Comparison of ENCODE assay signal across 16 cellular contexts in the genomic region with DNA sequence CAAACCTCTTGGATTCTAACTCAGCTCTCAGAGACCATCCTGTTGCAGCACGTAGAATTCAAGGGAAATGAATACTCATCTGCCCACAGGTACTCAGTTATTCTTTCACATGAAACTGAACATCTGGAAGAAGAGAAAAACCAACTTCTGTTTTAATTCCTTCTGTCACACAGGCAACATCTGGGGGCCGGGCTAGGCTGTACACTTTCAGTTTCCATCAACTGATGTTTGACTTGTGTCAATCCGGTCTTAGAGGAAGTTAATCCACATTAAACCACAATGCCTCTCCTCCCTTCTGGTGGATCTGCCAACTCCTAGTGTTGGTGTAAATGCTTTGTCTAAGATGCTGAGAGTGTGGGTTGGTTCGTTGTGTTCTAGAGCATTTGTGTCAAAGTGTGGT. TPM values are rescaled to one million over a fixed set of nuclear protein-coding genes. Genes with fewer than 3 reads are reported as not detected.
DNase-seq lines count a peak whose midpoint lies in the region; ATAC-seq and TF ChIP-seq lines count a peak whose summit lies in the region.
"Had no signal": no experiment of that assay in that cellular context is flagged by ENCODE, and none has a peak within 500 bp of the region (broad histone marks: within the 10 kb centered on the region; RNA-seq: fewer than 3 reads in every experiment).

No MANE protein-coding gene starts in this region.

- H3K9me3 Mint-ChIP-seq in naive thymus-derived CD8-positive, alpha-beta T cell, result peaks cover 0 to 3% (median 0%) of the 10 kb centered on the region in 9 donors

- H3K4me1 ChIP-seq in upper lobe of right lung, result no peaks in the 10 kb centered on the region
- H3K4me1 ChIP-seq: body of pancreas had no signal

- no peaks in the 10 kb centered on the region for H3K36me3 ChIP-seq in upper lobe of right lung
- H3K36me3 ChIP-seq: heart right ventricle had no signal

- H3K27ac ChIP-seq in upper lobe of right lung, result no peak overlapping the region
- H3K27ac ChIP-seq: body of pancreas, heart right ventricle, skin epidermis had no signal

- H3K4me1 Mint-ChIP-seq in naive thymus-derived CD8-positive, alpha-beta T cell, result peaks cover 0 to 4% (median 1%) of the 10 kb centered on the region in 4 donors
- H3K4me1 Mint-ChIP-seq: WTC11 had no signal

- ATAC-seq in HG02938 (IDR thresholded peaks at IDR 0.05; ENCODE audit: unreplicated experiment) (peak; percentile 78), upper lobe of right lung (peak; percentile 85)
- ATAC-seq in naive thymus-derived CD8-positive, alpha-beta T cell, result no peak
- ATAC-seq: body of pancreas, heart right ventricle, WTC11 had no signal

- no peak overlapping the region for H3K4me3 Mint-ChIP-seq in naive thymus-derived CD8-positive, alpha-beta T cell
- H3K4me3 Mint-ChIP-seq: WTC11 had no signal

- no peaks in the 10 kb centered on the region for H3K36me3 Mint-ChIP-seq in naive thymus-derived CD8-positive, alpha-beta T cell

- H3K27me3 ChIP-seq in upper lobe of right lung, result peaks cover 39% of the 10 kb centered on the region
- H3K27me3 ChIP-seq: body of pancreas had no signal

- H3K27me3 Mint-ChIP-seq in naive thymus-derived CD8-positive, alpha-beta T cell, result peaks cover 11 to 26% (median 13%) of the 10 kb centered on the region in 5 donors

- no peak overlapping the region for H3K4me3 ChIP-seq in upper lobe of right lung
- H3K4me3 ChIP-seq: body of pancreas, heart right ventricle, skin epidermis had no signal

- no peak overlapping the region for H3K27ac Mint-ChIP-seq in naive thymus-derived CD8-positive, alpha-beta T cell
- H3K27ac Mint-ChIP-seq: WTC11 had no signal

- POLR2A ChIA-PET in naive thymus-derived CD8-positive, alpha-beta T cell (lab: Charles Lee), result no interaction called here

- DNase-seq in stimulated activated CD4-positive, alpha-beta T cell treated with anti-CD3 and anti-CD28 coated beads, Interleukin-15, amount 100 ng/mL, for 24 hours, result peak; percentile 5
- DNase-seq in stimulated activated CD4-positive, alpha-beta T cell treated with anti-CD3 and anti-CD28 coated beads, Interleukin-4, amount 100 ng/mL, for 1 hour, result no peak
- DNase-seq in NAMALWA (ENCODE audit: low spot score) (peak; percentile 62), upper lobe of right lung (no peak), T1000 (lab: John Stamatoyannopoulos, UW) (no peak), SW480 (ENCODE audit: low spot score) (no peak)
- DNase-seq in naive thymus-derived CD8-positive, alpha-beta T cell, result no peak
- DNase-seq: body of pancreas, heart right ventricle, NCI-H1105 treated with DMSO at 0.1 percent for 48 hours, NCI-H524, SHP77 had no signal

- intact Hi-C loops in upper lobe of right lung (cut with DNase I), result no loop called here

- no peak for TF ChIP-seq CTCF in upper lobe of right lung (IDR thresholded peaks at IDR 0.05)

- no peaks in the 10 kb centered on the region for H3K9me3 ChIP-seq in upper lobe of right lung
- H3K9me3 ChIP-seq: body of pancreas had no signal

RNA-seq across cellular contexts. Expression of gene DMRT3, which starts 17.6 kb away (rescaled TPM):
- total RNA-seq in upper lobe of right lung, result not detected
- not detected for total RNA-seq in naive thymus-derived CD8-positive, alpha-beta T cell
- not detected for polyA plus RNA-seq in naive thymus-derived CD8-positive, alpha-beta T cell
- total RNA-seq: body of pancreas, heart right ventricle, liver, WTC11 had no signal
- polyA plus RNA-seq: heart right ventricle, liver had no signal

RNA-seq across cellular contexts. Expression of gene DMRT2, which starts 56.2 kb away (rescaled TPM):
- total RNA-seq in upper lobe of right lung, result 0.46 TPM
- total RNA-seq in naive thymus-derived CD8-positive, alpha-beta T cell, result not detected
- not detected for polyA plus RNA-seq in naive thymus-derived CD8-positive, alpha-beta T cell
- total RNA-seq: liver, WTC11 had no signal

Comparison
In these comparisons a context has a peak if more than half of its experiments do, and no peak if none do; other contexts are left out.
1. DNase-seq: peak in stimulated activated CD4-positive, alpha-beta T cell treated with anti-CD3 and anti-CD28 coated beads, Interleukin-15, amount 100 ng/mL, for 24 hours (single experiment) and NAMALWA (single experiment); none in stimulated activated CD4-positive, alpha-beta T cell treated with anti-CD3 and anti-CD28 coated beads, Interleukin-4, amount 100 ng/mL, for 1 hour (single experiment), upper lobe of right lung (single experiment), T1000 (single experiment), SW480 (single experiment) and naive thymus-derived CD8-positive, alpha-beta T cell (0 of 10).
2. ATAC-seq: peak in HG02938 (single experiment) and upper lobe of right lung (single experiment); none in naive thymus-derived CD8-positive, alpha-beta T cell (0 of 2).